Comparison of ENCODE assay signal across 21 cellular contexts in the genomic region with DNA sequence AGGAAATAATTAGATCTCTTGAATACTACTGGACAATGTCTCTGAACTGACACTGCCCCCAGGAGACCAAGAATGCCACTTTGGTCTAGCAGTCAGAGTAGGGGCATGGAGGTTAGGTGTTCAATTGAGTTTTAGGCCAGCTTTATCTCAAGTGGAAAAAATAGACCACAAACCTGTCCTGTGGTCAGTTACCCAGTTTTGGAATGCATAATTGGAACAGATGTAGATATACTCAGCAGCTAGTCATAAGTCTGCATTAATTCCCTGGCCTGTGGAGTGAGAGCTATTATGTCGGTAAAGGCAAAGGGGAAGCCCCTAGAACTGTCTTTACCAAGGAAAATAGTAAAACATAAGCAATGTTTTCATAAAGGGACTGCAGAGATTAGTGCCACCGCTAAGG.
DNase-seq lines count a peak whose midpoint lies in the region; ATAC-seq and TF ChIP-seq lines count a peak whose summit lies in the region.
"Had no signal": no experiment of that assay in that cellular context is flagged by ENCODE, and none has a peak within 500 bp of the region (broad histone marks: within the 10 kb centered on the region; RNA-seq: fewer than 3 reads in every experiment).

No MANE protein-coding gene starts in this region.

- H3K27ac Mint-ChIP-seq in stimulated activated memory B cell treated with anti-CD40 and anti-IgM and Interleukin-4, amounts not matched to agents 10 μg/mL and 1 μg/mL and 100 μg/mL, for 72 hours = no peak overlapping the region
- H3K27ac Mint-ChIP-seq: CD4-positive, CD25-positive, alpha-beta regulatory T cell; GM23338 had no signal

- no peaks in the 10 kb centered on the region for H3K9me3 Mint-ChIP-seq in stimulated activated memory B cell treated with anti-CD40 and anti-IgM and Interleukin-4, amounts not matched to agents 10 μg/mL and 1 μg/mL and 100 μg/mL, for 72 hours
- H3K9me3 Mint-ChIP-seq: GM23338 had no signal

- no peak overlapping the region for H3K4me3 Mint-ChIP-seq in stimulated activated memory B cell treated with anti-CD40 and anti-IgM and Interleukin-4, amounts not matched to agents 10 μg/mL and 1 μg/mL and 100 μg/mL, for 72 hours
- H3K4me3 Mint-ChIP-seq: CD4-positive, CD25-positive, alpha-beta regulatory T cell; GM23338 had no signal

- H3K4me3 ChIP-seq in epithelial cell of esophagus (ENCODE audit: low read length) = no peak overlapping the region
- H3K4me3 ChIP-seq: GM23338, K562, SJCRH30 had no signal

- H3K27me3 Mint-ChIP-seq in stimulated activated memory B cell treated with anti-CD40 and anti-IgM and Interleukin-4, amounts not matched to agents 10 μg/mL and 1 μg/mL and 100 μg/mL, for 72 hours = no peaks in the 10 kb centered on the region
- H3K27me3 Mint-ChIP-seq: CD4-positive, CD25-positive, alpha-beta regulatory T cell had no signal

- H3K4me1 Mint-ChIP-seq in stimulated activated memory B cell treated with anti-CD40 and anti-IgM and Interleukin-4, amounts not matched to agents 10 μg/mL and 1 μg/mL and 100 μg/mL, for 72 hours = no peaks in the 10 kb centered on the region
- H3K4me1 Mint-ChIP-seq: CD4-positive, CD25-positive, alpha-beta regulatory T cell had no signal

- no peak for ATAC-seq in stimulated activated memory B cell treated with anti-CD40 and anti-IgM and Interleukin-4, amounts not matched to agents 10 μg/mL and 1 μg/mL and 100 μg/mL, for 72 hours
- ATAC-seq: GM23338, HepG2, K562 had no signal

- DNase-seq in HS-5 (ENCODE audit: low read depth) (peak; percentile 14), RPMI7951 (ENCODE audit: low read depth) (peak; percentile 46), epithelial cell of esophagus (ENCODE audit: low read depth) (peak; percentile 23), myocyte (ENCODE audit: low read depth) (peak; percentile 0), kidney glomerular epithelial cell (lab: John Stamatoyannopoulos, UW) (no peak), retina (no peak)
- DNase-seq in stimulated activated CD4-positive, alpha-beta T cell treated with anti-CD3 and anti-CD28 coated beads, Interleukin-1b, Interleukin-23, amount 100 ng/mL, for 48 hours = no peak
- DNase-seq: CD4-positive, CD25-positive, alpha-beta regulatory T cell; DMS79; HCEC 1CT; NCI-H1092 treated with DMSO at 0.1 percent for 48 hours; NCI-H1436 treated with DMSO at 0.1 percent for 48 hours; NCI-H2029; NCI-H226; NCI-H510A treated with DMSO at 0.1 percent for 48 hours; NCI-H748 treated with DMSO at 0.1 percent for 48 hours; SJCRH30 had no signal

- no peak for TF ChIP-seq CTCF in epithelial cell of esophagus (IDR thresholded peaks at IDR 0.05; ENCODE audit: insufficient read depth, low read depth, low read length, missing control alignments)

- no peaks in the 10 kb centered on the region for H3K36me3 Mint-ChIP-seq in stimulated activated memory B cell treated with anti-CD40 and anti-IgM and Interleukin-4, amounts not matched to agents 10 μg/mL and 1 μg/mL and 100 μg/mL, for 72 hours
- H3K36me3 Mint-ChIP-seq: CD4-positive, CD25-positive, alpha-beta regulatory T cell had no signal

Comparison
In these comparisons a context has a peak if more than half of its experiments do, and no peak if none do; other contexts are left out.
1. DNase-seq: peak in HS-5 (single experiment), RPMI7951 (single experiment), epithelial cell of esophagus (single experiment) and myocyte (single experiment); none in kidney glomerular epithelial cell (single experiment), stimulated activated CD4-positive, alpha-beta T cell treated with anti-CD3 and anti-CD28 coated beads, Interleukin-1b, Interleukin-23, amount 100 ng/mL, for 48 hours (single experiment) and retina (single experiment).